22 cellular contexts compared by ENCODE assay signal in the genomic region with DNA sequence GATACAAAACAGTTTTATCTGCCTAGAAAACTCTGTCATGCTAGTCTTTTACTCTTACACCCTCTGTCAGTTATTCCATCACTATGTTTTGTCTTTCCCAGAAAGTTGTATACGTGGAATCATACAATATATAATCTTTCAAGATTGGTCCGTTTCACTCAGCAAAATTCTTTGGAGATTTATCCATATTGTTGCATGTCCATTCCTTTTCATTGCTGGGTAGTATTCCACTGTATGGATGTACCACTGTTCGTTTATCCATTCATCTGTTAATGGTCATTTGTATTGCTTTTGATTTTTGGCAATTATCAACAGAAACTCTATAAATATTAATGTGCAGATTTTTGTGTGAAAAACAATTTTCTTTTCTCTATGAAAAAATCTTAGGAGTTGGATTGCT.
A peak's percentile ranks its signal among the peaks of the same experiment; 100 is the strongest.
DNase-seq lines count a peak whose midpoint lies in the region; FAIRE-seq and TF ChIP-seq lines count a peak whose summit lies in the region.
"Had no signal": no experiment of that assay in that cellular context is flagged by ENCODE, and none has a peak within 500 bp of the region (broad histone marks: within the 10 kb centered on the region; RNA-seq: fewer than 3 reads in every experiment).

No MANE protein-coding gene starts in this region.

- H2AFZ ChIP-seq in astrocyte (ENCODE audit: low read depth, low read length) = no peak overlapping the region

- H3K9me3 ChIP-seq in HEK293 (ENCODE audit: control insufficient read depth, insufficient read depth, low read depth, low read length) (no peaks in the 10 kb centered on the region), astrocyte (ENCODE audit: insufficient read depth, low read depth, low read length) (no peaks in the 10 kb centered on the region)
- H3K9me3 ChIP-seq: BE2C, Caco-2 had no signal

- CTCF ChIA-PET in HEK293 (lab: Yijun Ruan, JAX) = interaction anchor here (0.6 kb wide), 1 partner anchor 792 kb away, joined by 3 read pairs; no protein-coding TSS in a partner anchor

- POLR2A ChIA-PET in HEK293 (lab: Yijun Ruan, JAX) = no interaction called here

- H3K27ac ChIP-seq in HEK293 (ENCODE audit: extremely low read depth, low read depth, low read length) = no peak overlapping the region
- no peak overlapping the region for H3K27ac ChIP-seq in astrocyte (ENCODE audit: low read depth, low read length)
- H3K27ac ChIP-seq: BLaER1 had no signal

- no peak overlapping the region for H3K4me3 Mint-ChIP-seq in astrocyte (ENCODE audit: unreplicated experiment)
- H3K4me3 Mint-ChIP-seq: CD14-positive monocyte; CD4-positive, CD25-positive, alpha-beta regulatory T cell; CD8-positive, alpha-beta memory T cell had no signal

- H4K20me1 ChIP-seq in astrocyte (ENCODE audit: insufficient read depth, low read length) = no peaks in the 10 kb centered on the region
- H4K20me1 ChIP-seq: BLaER1 had no signal

- FAIRE-seq in astrocyte (lab: Jason Lieb, UNC) = peak; percentile 39
- peak; percentile 45 for FAIRE-seq in colon (lab: Jason Lieb, UNC)
- FAIRE-seq: A204.1, D721Med, G401.6, GM12891, GM19239 had no signal

- H3K4me3 ChIP-seq in HEK293 (ENCODE audit: low read depth, low read length) = no peak overlapping the region
- H3K4me3 ChIP-seq in astrocyte (ENCODE audit: insufficient read depth, low read depth, low read length) = no peak overlapping the region
- H3K4me3 ChIP-seq: BLaER1 had no signal

- H3K4me2 ChIP-seq in astrocyte (ENCODE audit: low read length) = no peak overlapping the region
- H3K4me2 ChIP-seq: BLaER1 had no signal

- H3K27me3 ChIP-seq in astrocyte (ENCODE audit: insufficient read depth, low read length) = no peaks in the 10 kb centered on the region
- H3K27me3 ChIP-seq: BE2C, BLaER1 had no signal

- H3K4me1 Mint-ChIP-seq in astrocyte (ENCODE audit: low read depth, unreplicated experiment) = no peaks in the 10 kb centered on the region
- H3K4me1 Mint-ChIP-seq: CD14-positive monocyte; CD4-positive, alpha-beta memory T cell; CD4-positive, CD25-positive, alpha-beta regulatory T cell; CD8-positive, alpha-beta memory T cell had no signal

- H3K79me2 ChIP-seq in astrocyte (ENCODE audit: insufficient read depth, low read length) = no peaks in the 10 kb centered on the region

- TF ChIP-seq CTCF in HEK293 (tag by site-specific recombination; IDR thresholded peaks at IDR 0.05) (no peak), astrocyte (IDR thresholded peaks at IDR 0.05; ENCODE audit: insufficient read depth, low read depth, low read length) (no peak)

- H3K36me3 ChIP-seq in HEK293 (ENCODE audit: control insufficient read depth in 2 of 2, insufficient read depth in 1 of 2, low read length in 2 of 2) (no peaks in the 10 kb centered on the region), astrocyte (ENCODE audit: insufficient read depth, low read length) (no peaks in the 10 kb centered on the region)
- H3K36me3 ChIP-seq: BE2C, BLaER1 had no signal

- H3K4me1 ChIP-seq in HEK293 (ENCODE audit: control insufficient read depth, insufficient read depth, low read length) (no peaks in the 10 kb centered on the region), astrocyte (ENCODE audit: insufficient read depth, low read length) (no peaks in the 10 kb centered on the region)
- H3K4me1 ChIP-seq: BE2C, BLaER1, Caco-2 had no signal

- H3K9me3 Mint-ChIP-seq in astrocyte (ENCODE audit: unreplicated experiment) = no peaks in the 10 kb centered on the region

- no peaks in the 10 kb centered on the region for H3K27me3 Mint-ChIP-seq in astrocyte (ENCODE audit: low read depth, unreplicated experiment)
- H3K27me3 Mint-ChIP-seq: CD4-positive, alpha-beta memory T cell; CD4-positive, CD25-positive, alpha-beta regulatory T cell; CD8-positive, alpha-beta memory T cell had no signal

- H3K9ac ChIP-seq in astrocyte (ENCODE audit: low read length) = no peak overlapping the region
- H3K9ac ChIP-seq: BLaER1 had no signal

- H3K27ac Mint-ChIP-seq in astrocyte (ENCODE audit: unreplicated experiment) = no peak overlapping the region
- H3K27ac Mint-ChIP-seq: CD4-positive, alpha-beta memory T cell; CD4-positive, CD25-positive, alpha-beta regulatory T cell had no signal

- no peak for DNase-seq in astrocyte (ENCODE audit: low read depth)
- no peak for DNase-seq in SIG-M5 treated with dmso at 0.1 percent for 504 hours (lab: John Stamatoyannopoulos, UW; ENCODE audit: unreplicated experiment)
- DNase-seq in COR-L47 (lab: John Stamatoyannopoulos, UW) = no peak
- DNase-seq: 8988T; ACHN; BE2C; C1 segment of cervical spinal cord; Caco-2; CD4-positive, alpha-beta memory T cell; CD4-positive, CD25-positive, alpha-beta regulatory T cell; CD8-positive, alpha-beta memory T cell; DMS79 treated with DMSO at 0.1 percent for 48 hours; GF-D8 had no signal

- no peaks in the 10 kb centered on the region for H3K36me3 Mint-ChIP-seq in astrocyte (ENCODE audit: low read depth, unreplicated experiment)
- H3K36me3 Mint-ChIP-seq: CD14-positive monocyte; CD4-positive, alpha-beta memory T cell; CD4-positive, CD25-positive, alpha-beta regulatory T cell; CD8-positive, alpha-beta memory T cell had no signal

TF ChIP-seq in HEK293, 187 proteins besides CTCF, POLR2A, EP300 and RAD21:
- no peak for TF ChIP-seq ZNF791 (tag by site-specific recombination; IDR thresholded peaks at IDR 0.05)
- TF ChIP-seq ZNF776 (tag by site-specific recombination; IDR thresholded peaks at IDR 0.05; ENCODE audit: borderline replicate concordance) = no peak
- peak; percentile 62; the same call in 1 of the 2 replicates for TF ChIP-seq ZNF146 (tag by site-specific recombination; IDR thresholded peaks at IDR 0.05)
- no peak for TF ChIP-seq ZNF19 (tag by site-specific recombination; IDR thresholded peaks at IDR 0.05; ENCODE audit: low read depth)
- TF ChIP-seq ZNF2 (tag by site-specific recombination; IDR thresholded peaks at IDR 0.05) = no peak
- TF ChIP-seq IKZF3 (tag by site-specific recombination; IDR thresholded peaks at IDR 0.05) = no peak
- no peak for TF ChIP-seq ZBTB20 (tag by site-specific recombination; IDR thresholded peaks at IDR 0.05)
